Comparison of ENCODE assay signal across 9 cellular contexts in genomic region chr9:134099123-134099761, GRCh38. TPM values are rescaled to one million over a fixed set of nuclear protein-coding genes. Genes with fewer than 3 reads are reported as not detected.
DNase-seq lines count a peak whose midpoint lies in the region; ATAC-seq lines count a peak whose summit lies in the region.
"Had no signal": no experiment of that assay in that cellular context is flagged by ENCODE, and none has a peak within 500 bp of the region (broad histone marks: within the 10 kb centered on the region; RNA-seq: fewer than 3 reads in every experiment).

No MANE protein-coding gene starts in this region.

- peaks cover 3% of the 10 kb centered on the region for H3K9me3 ChIP-seq in adipocyte (ENCODE audit: control insufficient read depth, low read length)

- H3K36me3 ChIP-seq in adipocyte (ENCODE audit: control insufficient read depth, insufficient read depth, low read length, severe bottlenecking): no peaks in the 10 kb centered on the region

- no peak overlapping the region for H3K4me3 ChIP-seq in adipocyte (ENCODE audit: low read length)

- DNase-seq in ELF-1 (ENCODE audit: low read depth, low spot score): peak; percentile 70
- DNase-seq in M059J (ENCODE audit: low read depth): peak; percentile 44
- DNase-seq in T-cell: peak in 33 of 34 experiments; percentile 5 to 60 (median 33)
- peak; percentile 18 for DNase-seq in adipocyte (ENCODE audit: low read depth)
- DNase-seq in islet precursor cell: peak; percentile 64
- DNase-seq in stimulated activated CD4-positive, alpha-beta T cell treated with anti-CD3 and anti-CD28 coated beads, TNF-alpha, amount 100 ng/mL, for 24 hours (ENCODE audit: low read depth in 3 of 3): peak; percentile 7 to 30 (median 17)
- no peak for DNase-seq in NCI-H1930 (lab: John Stamatoyannopoulos, UW)

- no peak overlapping the region for H3K27ac Mint-ChIP-seq in T-cell
- H3K27ac Mint-ChIP-seq: activated naive CD8-positive, alpha-beta T cell had no signal

- no peak overlapping the region for H3K4me3 Mint-ChIP-seq in T-cell
- H3K4me3 Mint-ChIP-seq: activated naive CD8-positive, alpha-beta T cell had no signal

- H3K4me1 ChIP-seq in adipocyte (ENCODE audit: control insufficient read depth, insufficient read depth, low read length): no peaks in the 10 kb centered on the region

- H3K27me3 ChIP-seq in adipocyte (replicated peaks; ENCODE audit: control insufficient read depth, insufficient read depth, low read length): peaks cover 41% of the 10 kb centered on the region

- peaks cover 3 to 5% (median 4%) of the 10 kb centered on the region in 3 donors for H3K4me1 Mint-ChIP-seq in T-cell

- H3K27me3 Mint-ChIP-seq in T-cell: peaks cover 19 to 27% of the 10 kb centered on the region in 2 donors

- POLR2A ChIA-PET in T-cell (lab: Charles Lee): no interaction called here

- H3K9me3 Mint-ChIP-seq in T-cell: peaks cover 0 to 3% (median 0%) of the 10 kb centered on the region in 3 donors

- CTCF ChIA-PET in T-cell (lab: Charles Lee): no interaction called here

- no peak overlapping the region for H3K9ac ChIP-seq in adipocyte (ENCODE audit: low read length)

- no peaks in the 10 kb centered on the region for H3K36me3 Mint-ChIP-seq in T-cell
- H3K36me3 Mint-ChIP-seq: activated naive CD8-positive, alpha-beta T cell had no signal

- peak; percentile 65 to 90 (median 70) for ATAC-seq in T-cell (replicated peaks in 1 of 4)
- no peak for ATAC-seq in GM21515 (IDR thresholded peaks at IDR 0.05; ENCODE audit: unreplicated experiment)

RNA-seq across cellular contexts. Expression of gene BRD3, which starts 31.4 kb away (rescaled TPM):
- 4.6 and 5.5 TPM in 2 replicates for total RNA-seq in M059J (2014; rRNA removed; shearing (Covaris generic))
- 10 to 100 TPM; 33.7 to 63.7 (median 58.2) TPM for total RNA-seq in T-cell

RNA-seq across cellular contexts. Expression of gene WDR5, which starts 36.6 kb away (rescaled TPM):
- 21.6 and 36.2 TPM in 2 replicates for total RNA-seq in M059J (2014; rRNA removed; shearing (Covaris generic))
- total RNA-seq in T-cell: 10 to 100 TPM; 17.5 to 38.3 (median 30.9) TPM

Comparison
In these comparisons a context has a peak if more than half of its experiments do, and no peak if none do; other contexts are left out.
1. DNase-seq: peak in ELF-1 (single experiment), M059J (single experiment), T-cell (33 of 34), adipocyte (single experiment), islet precursor cell (single experiment) and stimulated activated CD4-positive, alpha-beta T cell treated with anti-CD3 and anti-CD28 coated beads, TNF-alpha, amount 100 ng/mL, for 24 hours (3 of 3); none in NCI-H1930 (0 of 2).